ENCODE assay signal across 9 cellular contexts in genomic region chr17:67689534-67690177, GRCh38. TPM values are rescaled to one million over a fixed set of nuclear protein-coding genes. Genes with fewer than 3 reads are reported as not detected.
A peak's percentile ranks its signal among the peaks of the same experiment; 100 is the strongest.
DNase-seq lines count a peak whose midpoint lies in the region; ATAC-seq, FAIRE-seq and TF ChIP-seq lines count a peak whose summit lies in the region.
"Had no signal": no experiment of that assay in that cellular context is flagged by ENCODE, and none has a peak within 500 bp of the region (broad histone marks: within the 10 kb centered on the region; RNA-seq: fewer than 3 reads in every experiment).

No MANE protein-coding gene starts in this region.

- FAIRE-seq in GM18507 (lab: Jason Lieb, UNC) (peak; percentile 83), TTC549 (lab: Jason Lieb, UNC) (peak; percentile 76)

- no peak overlapping the region for H3K27ac ChIP-seq in mesenchymal stem cell (ENCODE audit: low read length, poor library complexity, severe bottlenecking)

- no peak overlapping the region for H3K4ac ChIP-seq in mesenchymal stem cell (ENCODE audit: low read depth in 1 of 2, low read length in 2 of 2)

- no peak overlapping the region for H2AFZ ChIP-seq in mesenchymal stem cell (ENCODE audit: low read depth, low read length)

- peaks cover 6 to 14% of the 10 kb centered on the region in 2 experiments for H3K36me3 ChIP-seq in mesenchymal stem cell (ENCODE audit: control insufficient read depth in 1 of 2, insufficient read depth in 2 of 2, low read depth in 1 of 2, low read length in 2 of 2)

- H3K4me2 ChIP-seq in mesenchymal stem cell (ENCODE audit: low read length, poor library complexity, severe bottlenecking), result no peak overlapping the region

- no peak for ATAC-seq in GM18868 (IDR thresholded peaks at IDR 0.05; ENCODE audit: unreplicated experiment)

- WGBS in mesenchymal stem cell, result 57% methylated on average over 2 of the region's 2 CpGs

- no peaks in the 10 kb centered on the region for H3K9me3 ChIP-seq in mesenchymal stem cell (ENCODE audit: control insufficient read depth, low read length)

- no peak overlapping the region for H3K23ac ChIP-seq in mesenchymal stem cell (ENCODE audit: low read length in 2 of 2)

- TF ChIP-seq CTCF in AG09309 (IDR thresholded peaks at IDR 0.05; ENCODE audit: control insufficient read depth, insufficient read depth, low read depth, low read length, missing control alignments), result peak; percentile 64

- H2BK120ac ChIP-seq in mesenchymal stem cell (ENCODE audit: low read depth, low read length), result no peak overlapping the region

- no peak overlapping the region for H2BK12ac ChIP-seq in mesenchymal stem cell (ENCODE audit: low read length in 2 of 2)

- no peak overlapping the region for H2BK5ac ChIP-seq in mesenchymal stem cell (ENCODE audit: low read depth, low read length, poor library complexity, severe bottlenecking)

- H3K9ac ChIP-seq in mesenchymal stem cell (ENCODE audit: low read length), result no peak overlapping the region

- no peak overlapping the region for H2BK15ac ChIP-seq in mesenchymal stem cell (ENCODE audit: low read depth, poor library complexity, severe bottlenecking)

- H2AK5ac ChIP-seq in mesenchymal stem cell (ENCODE audit: low read length, severe bottlenecking), result no peak overlapping the region

- H3K18ac ChIP-seq in mesenchymal stem cell (ENCODE audit: low read depth in 1 of 2, low read length in 2 of 2), result no peak overlapping the region

- no peak overlapping the region for H3K4me3 ChIP-seq in AG09309 (ENCODE audit: control insufficient read depth, low read depth, low read length)
- H3K4me3 ChIP-seq in mesenchymal stem cell (ENCODE audit: insufficient read depth in 1 of 2, low read depth in 1 of 2, low read length in 2 of 2), result no peak overlapping the region

- H3K4me1 ChIP-seq in mesenchymal stem cell (ENCODE audit: control insufficient read depth, insufficient read depth, low read depth, low read length), result no peaks in the 10 kb centered on the region

- DNase-seq in AG09309 (ENCODE audit: low read depth), result peak; percentile 17
- peak; percentile 45 for DNase-seq in GM18507 (ENCODE audit: extremely low spot score, insufficient read length, low read depth)
- peak; percentile 46 for DNase-seq in NCI-H2171 (lab: John Stamatoyannopoulos, UW)
- peak; percentile 43 for DNase-seq in effector CD4-positive, alpha-beta T cell
- DNase-seq in mesenchymal stem cell, result peak; percentile 70
- peak; percentile 90 for DNase-seq in superior temporal gyrus (ENCODE audit: extremely low spot score)
- DNase-seq: right cardiac atrium had no signal

- no peak overlapping the region for H4K91ac ChIP-seq in mesenchymal stem cell (ENCODE audit: low read length)

- no peak overlapping the region for H4K8ac ChIP-seq in mesenchymal stem cell (ENCODE audit: low read length)

- H3K79me1 ChIP-seq in mesenchymal stem cell (replicated peaks; ENCODE audit: low read length, poor library complexity, severe bottlenecking), result no peaks in the 10 kb centered on the region

- H3K27me3 ChIP-seq in mesenchymal stem cell (ENCODE audit: control insufficient read depth in 1 of 2, insufficient read depth in 1 of 2, low read length in 2 of 2), result no peaks in the 10 kb centered on the region

- H3K14ac ChIP-seq in mesenchymal stem cell (ENCODE audit: low read length in 2 of 2), result no peak overlapping the region

RNA-seq across cellular contexts. Expression of gene NOL11, which starts 28.1 kb away (rescaled TPM):
- polyA plus RNA-seq in mesenchymal stem cell (2013, experiment 1 of 2), result 20.3 TPM
- 25.6 TPM for polyA plus RNA-seq in mesenchymal stem cell (2013, experiment 2 of 2)

Comparison
In these comparisons a context has a peak if more than half of its experiments do, and no peak if none do; other contexts are left out.
1. DNase-seq: peak in every context shown above with its lines; median percentile 90 in superior temporal gyrus; 70 in mesenchymal stem cell; 46 in NCI-H2171; 45 in GM18507; 43 in effector CD4-positive, alpha-beta T cell; 17 in AG09309.